8 cellular contexts compared by ENCODE assay signal in genomic region chr21:14383596-14384210, GRCh38. TPM values are rescaled to one million over a fixed set of nuclear protein-coding genes. Genes with fewer than 3 reads are reported as not detected.
DNase-seq lines count a peak whose midpoint lies in the region; ATAC-seq and TF ChIP-seq lines count a peak whose summit lies in the region.

No MANE protein-coding gene starts in this region.

- TF ChIP-seq CTCF in AG04450 (IDR thresholded peaks at IDR 0.05; ENCODE audit: low read depth, low read length) (0 out of 2 replicates have a peak, but pooled peaks have one; percentile 20), right lobe of liver (IDR thresholded peaks at IDR 0.05) (no peak), thoracic aorta (IDR thresholded peaks at IDR 0.05) (no peak)

- no peak for TF ChIP-seq POLR2A in right lobe of liver (IDR thresholded peaks at IDR 0.05)

- ATAC-seq in GM18499 (IDR thresholded peaks at IDR 0.05; ENCODE audit: insufficient read depth, unreplicated experiment) (peak; percentile 5), HG02840 (IDR thresholded peaks at IDR 0.05; ENCODE audit: low FRiP score, unreplicated experiment) (peak; percentile 32), right lobe of liver (peak; percentile 54 to 67 (median 66)), thoracic aorta (ENCODE audit: insufficient number of reproducible peaks, low FRiP score, low read depth) (peak; percentile 29)

- CTCF ChIA-PET in AG04450 (lab: Charles Lee), result interaction anchor here (1.3 to 1.6 kb wide), 2 partner anchors 77 to 1099 kb away, joined by 3 to 5 read pairs; no protein-coding TSS in a partner anchor

- peak overlapping the region; percentile 77 for H3K4me3 ChIP-seq in AG04450 (ENCODE audit: low read depth, low read length)
- H3K4me3 ChIP-seq in right lobe of liver, result peak overlapping the region; percentile 66 to 79 (median 75)
- peak overlapping the region; percentile 80 for H3K4me3 ChIP-seq in thoracic aorta

- POLR2A ChIA-PET in AG04450 (lab: Yijun Ruan, JAX), result interaction anchor here (0.6 to 0.7 kb wide), 3 partner anchors 18 to 1425 kb away, joined by 3 read pairs; no protein-coding TSS in a partner anchor

- DNase-seq in AG04450 (ENCODE audit: low read depth, low spot score) (no peak), NCI-H82 (lab: John Stamatoyannopoulos, UW) (peak; percentile 87), caudate nucleus (lab: John Stamatoyannopoulos, UW) (peak in 21 of 61 donors; percentile 27 to 85 (median 63)), right lobe of liver (no peak), thoracic aorta (ENCODE audit: low spot score) (no peak)
- no peak for DNase-seq in activated CD4-positive, CD25-positive, alpha-beta regulatory T cell (lab: John Stamatoyannopoulos, UW)

- H3K36me3 ChIP-seq in right lobe of liver (no peaks in the 10 kb centered on the region), thoracic aorta (no peaks in the 10 kb centered on the region)

- no peaks in the 10 kb centered on the region for H3K9me3 ChIP-seq in AG04450 (ENCODE audit: control insufficient read depth, insufficient read depth, low read length)
- no peaks in the 10 kb centered on the region for H3K9me3 ChIP-seq in right lobe of liver
- no peaks in the 10 kb centered on the region for H3K9me3 ChIP-seq in thoracic aorta

- 4% methylated on average over 21 of the region's 21 CpGs for WGBS in right lobe of liver (ENCODE audit: insufficient coverage, low coverage, low lambda C conversion rate, missing lambda C conversion rate)

- H3K27me3 ChIP-seq in AG04450 (ENCODE audit: control insufficient read depth, insufficient read depth, low read length) (no peaks in the 10 kb centered on the region), right lobe of liver (no peaks in the 10 kb centered on the region), thoracic aorta (replicated peaks; ENCODE audit: insufficient read depth) (no peaks in the 10 kb centered on the region)

- H3K4me1 ChIP-seq in right lobe of liver (peaks cover 0 to 22% (median 10%) of the 10 kb centered on the region in 4 donors), thoracic aorta (ENCODE audit: control insufficient read depth in 1 of 2, low read depth in 2 of 2) (peaks cover 15 to 29% of the 10 kb centered on the region in 2 donors)

- H3K27ac ChIP-seq in AG04450 (ENCODE audit: low read depth, low read length) (peak overlapping the region; percentile 80), caudate nucleus (ENCODE audit: low read depth, low read length) (peak overlapping the region; percentile 96), right lobe of liver (peak overlapping the region; percentile 61 to 81 (median 73)), thoracic aorta (peak overlapping the region; percentile 85 to 90)

- intact Hi-C loops in right lobe of liver (cut with DNase I), result no loop called here

RNA-seq across cellular contexts. Expression of gene HSPA13, which starts 0.8 kb away (rescaled TPM):
- polyA plus RNA-seq in AG04450 (2011; rRNA removed), result 30.3 and 42.9 TPM in 2 replicates
- polyA minus RNA-seq in AG04450 (2011; rRNA and poly(A)+ RNA removed), result 15.3 and 28.9 TPM in 2 replicates
- total RNA-seq in right lobe of liver (10 to 100 TPM in 2 of 6 experiments, 1 to 10 TPM in 4; 7.2 to 17.0 (median 9.2) TPM), thoracic aorta (10 to 100 TPM; 19.9 to 27.6 TPM)

Comparison
In these comparisons a context has a peak if more than half of its experiments do, and no peak if none do; other contexts are left out.
1. ATAC-seq: peak in every context shown above with its lines; median percentile 66 in right lobe of liver; 32 in HG02840; 29 in thoracic aorta; 5 in GM18499.